Comparison of ENCODE assay signal across 21 cellular contexts in the genomic region with DNA sequence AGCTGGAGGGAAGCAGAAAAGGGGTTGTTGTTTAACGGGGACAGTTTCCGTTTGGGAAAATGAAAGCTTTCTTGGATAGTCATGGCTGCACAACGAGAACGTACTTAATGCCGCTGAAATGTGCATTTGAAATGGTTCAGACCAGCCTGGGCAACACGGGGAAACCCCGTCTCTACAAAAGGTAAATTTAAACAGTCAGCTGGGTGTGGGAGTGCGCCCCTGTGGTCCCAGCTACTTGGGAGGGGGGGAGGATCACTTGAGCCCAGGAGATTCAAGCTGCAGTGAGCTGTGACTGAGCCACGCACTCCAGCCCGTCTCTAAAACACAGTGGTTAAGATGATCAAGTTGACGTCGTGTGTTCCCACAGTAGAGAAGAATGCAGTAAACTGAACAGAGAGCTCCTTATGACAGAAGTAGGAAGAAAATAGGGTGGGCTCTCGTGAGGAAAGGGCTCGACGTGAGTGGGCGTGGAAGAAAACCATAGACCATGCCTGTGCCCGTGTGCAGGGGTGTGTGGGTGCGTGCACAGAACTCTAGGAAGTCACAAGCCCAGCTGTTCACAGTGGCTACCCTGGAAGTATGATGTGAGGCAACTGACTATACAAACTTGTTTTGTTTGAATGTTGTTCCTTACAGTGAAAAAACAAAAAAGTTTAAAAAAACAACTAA. TPM values are rescaled to one million over a fixed set of nuclear protein-coding genes. Genes with fewer than 3 reads are reported as not detected.
DNase-seq lines count a peak whose midpoint lies in the region; ATAC-seq and TF ChIP-seq lines count a peak whose summit lies in the region.
"Had no signal": no experiment of that assay in that cellular context is flagged by ENCODE, and none has a peak within 500 bp of the region (broad histone marks: within the 10 kb centered on the region; RNA-seq: fewer than 3 reads in every experiment).

No MANE protein-coding gene starts in this region.

- H3K36me3 ChIP-seq in A673 (ENCODE audit: insufficient read depth, low read length, poor library complexity, severe bottlenecking) (peaks cover 27% of the 10 kb centered on the region), endodermal cell (ENCODE audit: control insufficient read depth, insufficient read depth, low read length) (peaks cover 43% of the 10 kb centered on the region)
- H3K36me3 ChIP-seq in CD8-positive, alpha-beta memory T cell (ENCODE audit: insufficient read depth, low read length): no peaks in the 10 kb centered on the region

- peaks cover 6 to 32% (median 25%) of the 10 kb centered on the region in 3 donors for H3K4me1 Mint-ChIP-seq in CD8-positive, alpha-beta memory T cell
- H3K4me1 Mint-ChIP-seq in T-cell (peaks cover 0 to 7% (median 1%) of the 10 kb centered on the region in 3 donors), endodermal cell (peaks cover 7% of the 10 kb centered on the region)
- H3K4me1 Mint-ChIP-seq in naive thymus-derived CD8-positive, alpha-beta T cell: peaks cover 0 to 9% (median 5%) of the 10 kb centered on the region in 4 donors
- H3K4me1 Mint-ChIP-seq in activated T-helper 1 cell treated with anti-CD3 and anti-CD28 coated beads, Interleukin-12 subunit alpha, Interleukin-12 subunit beta, Interleukin-2, Interleukin-4 antibody, amounts not matched to agents 30 ng/mL and 10 ng/mL and 1 ng/mL, durations not matched to agents 14 hours and 24 hours and 36 hours (ENCODE audit: low read depth): no peaks in the 10 kb centered on the region

- TF ChIP-seq CTCF in A673 (conservative IDR thresholded peaks at IDR 0.05; ENCODE audit: low read depth, low read length): no peak
- TF ChIP-seq CTCF in endodermal cell (conservative IDR thresholded peaks at IDR 0.05): no peak

- peak overlapping the region in 7 of 8 donors; percentile 36 to 78 (median 70) for H3K27ac Mint-ChIP-seq in CD8-positive, alpha-beta memory T cell
- peak overlapping the region; percentile 66 to 80 for H3K27ac Mint-ChIP-seq in T-cell
- peak overlapping the region in 8 of 10 donors; percentile 29 to 81 (median 65) for H3K27ac Mint-ChIP-seq in naive thymus-derived CD8-positive, alpha-beta T cell
- no peak overlapping the region for H3K27ac Mint-ChIP-seq in endodermal cell
- no peak overlapping the region for H3K27ac Mint-ChIP-seq in activated T-helper 1 cell treated with anti-CD3 and anti-CD28 coated beads, Interleukin-12 subunit alpha, Interleukin-12 subunit beta, Interleukin-2, Interleukin-4 antibody, amounts not matched to agents 30 ng/mL and 10 ng/mL and 1 ng/mL, durations not matched to agents 14 hours and 24 hours and 36 hours

- 85 to 89% methylated on average over 18 of the region's 18 CpGs for WGBS in endodermal cell (ENCODE audit: insufficient coverage in 1 of 2, insufficient read length in 1 of 2), 2 experiments

- H3K27ac ChIP-seq in A673 (ENCODE audit: low read depth, low read length, poor library complexity, severe bottlenecking) (peak overlapping the region; percentile 6), endodermal cell (ENCODE audit: low read depth, low read length) (no peak overlapping the region)
- no peak overlapping the region for H3K27ac ChIP-seq in CD8-positive, alpha-beta memory T cell (ENCODE audit: low read depth, low read length)
- H3K27ac ChIP-seq: adrenal gland, epithelial cell of prostate, GM23248, hepatocyte, neutrophil, vagina had no signal

- H3K9me3 Mint-ChIP-seq in CD8-positive, alpha-beta memory T cell: no peaks in the 10 kb centered on the region
- H3K9me3 Mint-ChIP-seq in T-cell (no peaks in the 10 kb centered on the region), endodermal cell (no peaks in the 10 kb centered on the region)
- H3K9me3 Mint-ChIP-seq in naive thymus-derived CD8-positive, alpha-beta T cell: no peaks in the 10 kb centered on the region
- no peaks in the 10 kb centered on the region for H3K9me3 Mint-ChIP-seq in activated T-helper 1 cell treated with anti-CD3 and anti-CD28 coated beads, Interleukin-12 subunit alpha, Interleukin-12 subunit beta, Interleukin-2, Interleukin-4 antibody, amounts not matched to agents 30 ng/mL and 10 ng/mL and 1 ng/mL, durations not matched to agents 14 hours and 24 hours and 36 hours

- peaks cover 4 to 40% (median 6%) of the 10 kb centered on the region in 3 donors for H3K36me3 Mint-ChIP-seq in CD8-positive, alpha-beta memory T cell
- H3K36me3 Mint-ChIP-seq in T-cell: peaks cover 15% of the 10 kb centered on the region
- peaks cover 0 to 30% (median 4%) of the 10 kb centered on the region in 3 donors for H3K36me3 Mint-ChIP-seq in naive thymus-derived CD8-positive, alpha-beta T cell
- peaks cover 44% of the 10 kb centered on the region for H3K36me3 Mint-ChIP-seq in endodermal cell (ENCODE audit: low read depth)
- H3K36me3 Mint-ChIP-seq in activated T-helper 1 cell treated with anti-CD3 and anti-CD28 coated beads, Interleukin-12 subunit alpha, Interleukin-12 subunit beta, Interleukin-2, Interleukin-4 antibody, amounts not matched to agents 30 ng/mL and 10 ng/mL and 1 ng/mL, durations not matched to agents 14 hours and 24 hours and 36 hours (ENCODE audit: low read depth): peaks cover 13% of the 10 kb centered on the region

- ATAC-seq in T-cell (replicated peaks in 1 of 4): no peak
- no peak for ATAC-seq in naive thymus-derived CD8-positive, alpha-beta T cell
- ATAC-seq: mucosa of descending colon had no signal

- no TSS peak for BruUV-seq in A673 (replicated peaks; lab: Mats Ljungman, UMichigan)

- H3K4me3 Mint-ChIP-seq in CD8-positive, alpha-beta memory T cell: peak overlapping the region; percentile 36 to 79 (median 48)
- H3K4me3 Mint-ChIP-seq in T-cell: no peak overlapping the region
- H3K4me3 Mint-ChIP-seq in naive thymus-derived CD8-positive, alpha-beta T cell: peak overlapping the region in 2 of 10 donors; percentile 21 to 31
- no peak overlapping the region for H3K4me3 Mint-ChIP-seq in endodermal cell
- H3K4me3 Mint-ChIP-seq in activated T-helper 1 cell treated with anti-CD3 and anti-CD28 coated beads, Interleukin-12 subunit alpha, Interleukin-12 subunit beta, Interleukin-2, Interleukin-4 antibody, amounts not matched to agents 30 ng/mL and 10 ng/mL and 1 ng/mL, durations not matched to agents 14 hours and 24 hours and 36 hours: no peak overlapping the region

- DNase-seq in A673 (ENCODE audit: low spot score) (no peak), T-cell (no peak), foreskin melanocyte (no peak), endodermal cell (no peak)
- DNase-seq in CD8-positive, alpha-beta memory T cell: no peak
- no peak for DNase-seq in naive thymus-derived CD8-positive, alpha-beta T cell
- no peak for DNase-seq in stimulated activated CD8-positive, alpha-beta memory T cell treated with anti-CD3 and anti-CD28 coated beads, Interleukin-4, amount 100 ng/mL, for 48 hours
- no peak for DNase-seq in activated T-helper 1 cell treated with anti-CD3 and anti-CD28 coated beads, Interleukin-12 subunit alpha, Interleukin-12 subunit beta, Interleukin-2, Interleukin-4 antibody, amounts not matched to agents 30 ng/mL and 10 ng/mL and 1 ng/mL, durations not matched to agents 14 hours and 24 hours and 36 hours (ENCODE audit: low spot score)
- DNase-seq: activated effector memory CD4-positive, alpha-beta T cell treated with Interleukin-2 at 50 U/mL for 16 hours; adrenal gland; COR-L47; GM23248; mucosa of descending colon; NCI-H69 had no signal

- H3K4me3 ChIP-seq in A673 (ENCODE audit: low read depth, low read length, poor library complexity, severe bottlenecking) (no peak overlapping the region), endodermal cell (ENCODE audit: low read length) (no peak overlapping the region)
- no peak overlapping the region for H3K4me3 ChIP-seq in CD8-positive, alpha-beta memory T cell (ENCODE audit: low read length)
- H3K4me3 ChIP-seq: adrenal gland, GM23248, hepatocyte, mucosa of descending colon, vagina had no signal

- no peak overlapping the region for H3K9ac ChIP-seq in endodermal cell (ENCODE audit: extremely low read depth, low read length, poor library complexity, severe bottlenecking)
- H3K9ac ChIP-seq: GM23248 had no signal

- intact Hi-C loops in A673 (cut with micrococcal nuclease; ENCODE audit: unreplicated experiment): no loop called here
- intact Hi-C loops in activated T-helper 1 cell treated with anti-CD3 and anti-CD28 coated beads, Interleukin-12 subunit alpha, Interleukin-12 subunit beta, Interleukin-2, Interleukin-4 antibody, amounts not matched to agents 30 ng/mL and 10 ng/mL and 1 ng/mL, durations not matched to agents 14 hours and 24 hours and 36 hours (cut with micrococcal nuclease): no loop called here

- CTCF ChIA-PET in A673 (lab: Charles Lee): no interaction called here
- CTCF ChIA-PET in CD8-positive, alpha-beta memory T cell (lab: Charles Lee): interaction anchor here (1.0 to 3.5 kb wide), 4 partner anchors 9 to 37 kb away, joined by 3 to 16 read pairs (median 3); no protein-coding TSS in a partner anchor
- CTCF ChIA-PET in T-cell (lab: Charles Lee): no interaction called here

- H3K27me3 ChIP-seq in A673 (replicated peaks; ENCODE audit: insufficient read depth, low read depth, low read length, poor library complexity): no peaks in the 10 kb centered on the region
- no peaks in the 10 kb centered on the region for H3K27me3 ChIP-seq in CD8-positive, alpha-beta memory T cell (ENCODE audit: insufficient read depth, low read length, poor library complexity, severe bottlenecking)
- H3K27me3 ChIP-seq in endodermal cell (ENCODE audit: control insufficient read depth, insufficient read depth, low read length, poor library complexity, severe bottlenecking): no peaks in the 10 kb centered on the region
- H3K27me3 ChIP-seq: adrenal gland, hepatocyte, vagina had no signal

- H3K9me3 ChIP-seq in A673 (ENCODE audit: low read depth, low read length, poor library complexity, severe bottlenecking) (no peaks in the 10 kb centered on the region), endodermal cell (ENCODE audit: control insufficient read depth, low read length) (no peaks in the 10 kb centered on the region)
- H3K9me3 ChIP-seq in CD8-positive, alpha-beta memory T cell (ENCODE audit: low read length): no peaks in the 10 kb centered on the region
- H3K9me3 ChIP-seq: adrenal gland, mucosa of descending colon, neutrophil, vagina had no signal

- POLR2A ChIA-PET in A673 (lab: Charles Lee; ENCODE audit: low non-redundant PET) (no interaction called here), T-cell (lab: Charles Lee) (interaction anchor here (0.5 to 0.6 kb wide), 2 partner anchors 13 to 37 kb away, joined by 3 read pairs; no protein-coding TSS in a partner anchor)
- POLR2A ChIA-PET in CD8-positive, alpha-beta memory T cell (lab: Charles Lee): interaction anchor here (0.9 kb wide), 1 partner anchor 27 kb away, joined by 4 read pairs; no protein-coding TSS in a partner anchor
- POLR2A ChIA-PET in naive thymus-derived CD8-positive, alpha-beta T cell (lab: Charles Lee): interaction anchor here (1.0 to 1.7 kb wide), 2 partner anchors 11 to 27 kb away, joined by 3 to 9 read pairs; a partner anchor contains a TSS

- H3K27me3 Mint-ChIP-seq in CD8-positive, alpha-beta memory T cell: no peaks in the 10 kb centered on the region
- H3K27me3 Mint-ChIP-seq in T-cell (no peaks in the 10 kb centered on the region), endodermal cell (ENCODE audit: insufficient read depth) (peaks cover 4% of the 10 kb centered on the region)
- no peaks in the 10 kb centered on the region for H3K27me3 Mint-ChIP-seq in naive thymus-derived CD8-positive, alpha-beta T cell
- H3K27me3 Mint-ChIP-seq in activated T-helper 1 cell treated with anti-CD3 and anti-CD28 coated beads, Interleukin-12 subunit alpha, Interleukin-12 subunit beta, Interleukin-2, Interleukin-4 antibody, amounts not matched to agents 30 ng/mL and 10 ng/mL and 1 ng/mL, durations not matched to agents 14 hours and 24 hours and 36 hours (ENCODE audit: insufficient read depth): no peaks in the 10 kb centered on the region

- H3K4me1 ChIP-seq in A673 (ENCODE audit: insufficient read depth, low read length, poor library complexity, severe bottlenecking) (no peaks in the 10 kb centered on the region), endodermal cell (ENCODE audit: control insufficient read depth, insufficient read depth, low read length) (peaks cover 5% of the 10 kb centered on the region)
- peaks cover under 1% of the 10 kb centered on the region for H3K4me1 ChIP-seq in CD8-positive, alpha-beta memory T cell (ENCODE audit: insufficient read depth, low read length)

RNA-seq across cellular contexts. Expression of a gene that starts 4.1 kb away (rescaled TPM):
- total RNA-seq in A673 (2021): 16.0 and 22.3 TPM in 2 replicates
- total RNA-seq in CD8-positive, alpha-beta memory T cell: 10 to 100 TPM; 34.6 to 39.8 TPM
- polyA plus RNA-seq in CD8-positive, alpha-beta memory T cell: 22.9 TPM
- total RNA-seq in T-cell: 10 to 100 TPM in 4 of 5 donors, 1 to 10 TPM in 1; 9.4 to 30.3 (median 26.9) TPM
- 10 to 100 TPM; 17.1 to 23.7 TPM for total RNA-seq in naive thymus-derived CD8-positive, alpha-beta T cell
- 10 to 100 TPM; 17.4 to 21.4 (median 18.2) TPM for polyA plus RNA-seq in naive thymus-derived CD8-positive, alpha-beta T cell
- 10 to 100 TPM; 81.0 to 83.9 TPM for total RNA-seq in endodermal cell
- 25.6 TPM for polyA plus RNA-seq in endodermal cell (2013, experiment 1 of 2)
- 26.4 TPM for polyA plus RNA-seq in endodermal cell (2013, experiment 2 of 2)
- total RNA-seq in activated T-helper 1 cell treated with anti-CD3 and anti-CD28 coated beads, Interleukin-12 subunit alpha, Interleukin-12 subunit beta, Interleukin-2, Interleukin-4 antibody, amounts not matched to agents 30 ng/mL and 10 ng/mL and 1 ng/mL, durations not matched to agents 14 hours and 24 hours and 36 hours: 45.4 and 51.8 TPM in 2 replicates

RNA-seq across cellular contexts. Expression of a gene that starts 11.2 kb away (rescaled TPM):
- 96.3 and 101 TPM in 2 replicates for total RNA-seq in A673 (2021)
- 10 to 100 TPM; 74.7 to 76.3 TPM for total RNA-seq in CD8-positive, alpha-beta memory T cell
- polyA plus RNA-seq in CD8-positive, alpha-beta memory T cell: 103 TPM
- 10 to 100 TPM; 17.6 to 31.7 (median 27.2) TPM for total RNA-seq in T-cell
- 10 to 100 TPM; 28.3 to 29.2 TPM for total RNA-seq in naive thymus-derived CD8-positive, alpha-beta T cell
- 100 to 1,000 TPM; 103 to 110 (median 104) TPM for polyA plus RNA-seq in naive thymus-derived CD8-positive, alpha-beta T cell
- 100 to 1,000 TPM in 1 of 2 donors, 10 to 100 TPM in 1; 92.3 to 102 TPM for total RNA-seq in endodermal cell
- polyA plus RNA-seq in endodermal cell (2013, experiment 1 of 2): 91.8 TPM
- polyA plus RNA-seq in endodermal cell (2013, experiment 2 of 2): 91.2 TPM
- 69.3 and 69.6 TPM in 2 replicates for total RNA-seq in activated T-helper 1 cell treated with anti-CD3 and anti-CD28 coated beads, Interleukin-12 subunit alpha, Interleukin-12 subunit beta, Interleukin-2, Interleukin-4 antibody, amounts not matched to agents 30 ng/mL and 10 ng/mL and 1 ng/mL, durations not matched to agents 14 hours and 24 hours and 36 hours

RNA-seq across cellular contexts. Expression of a gene that starts 14.7 kb away (rescaled TPM):
- total RNA-seq in A673 (2021): not detected in 2 replicates
- total RNA-seq in CD8-positive, alpha-beta memory T cell: not detected
- not detected for polyA plus RNA-seq in CD8-positive, alpha-beta memory T cell
- total RNA-seq in T-cell: not detected
- total RNA-seq in naive thymus-derived CD8-positive, alpha-beta T cell: not detected
- polyA plus RNA-seq in naive thymus-derived CD8-positive, alpha-beta T cell: under 1 TPM in 1 of 3 donors, not detected in 2; 0.36 TPM
- total RNA-seq in endodermal cell: not detected
- polyA plus RNA-seq in endodermal cell (2013, experiment 1 of 2): not detected
- polyA plus RNA-seq in endodermal cell (2013, experiment 2 of 2): not detected
- not detected in 2 replicates for total RNA-seq in activated T-helper 1 cell treated with anti-CD3 and anti-CD28 coated beads, Interleukin-12 subunit alpha, Interleukin-12 subunit beta, Interleukin-2, Interleukin-4 antibody, amounts not matched to agents 30 ng/mL and 10 ng/mL and 1 ng/mL, durations not matched to agents 14 hours and 24 hours and 36 hours
- total RNA-seq: Daoy, fibroblast of villous mesenchyme, GM23248, lower leg skin, vagina had no signal
- polyA plus RNA-seq: GM23248 had no signal

RNA-seq across cellular contexts. Expression of a gene that starts 17.2 kb away (rescaled TPM):
- 0.92 and 2.1 TPM in 2 replicates for total RNA-seq in A673 (2021)
- 1 to 10 TPM; 6.4 to 6.7 TPM for total RNA-seq in CD8-positive, alpha-beta memory T cell
- polyA plus RNA-seq in CD8-positive, alpha-beta memory T cell: 16.8 TPM
- 10 to 100 TPM in 3 of 5 donors, 1 to 10 TPM in 2; 4.3 to 20.0 (median 14.5) TPM for total RNA-seq in T-cell
- 10 to 100 TPM; 11.3 to 11.9 TPM for total RNA-seq in naive thymus-derived CD8-positive, alpha-beta T cell
- polyA plus RNA-seq in naive thymus-derived CD8-positive, alpha-beta T cell: 10 to 100 TPM; 10.9 to 15.6 (median 11.9) TPM
- total RNA-seq in endodermal cell: 10 to 100 TPM in 1 of 2 donors, 1 to 10 TPM in 1; 9.7 to 11.1 TPM
- polyA plus RNA-seq in endodermal cell (2013, experiment 1 of 2): 5.4 TPM
- polyA plus RNA-seq in endodermal cell (2013, experiment 2 of 2): 5.5 TPM
- 6.6 and 7.5 TPM in 2 replicates for total RNA-seq in activated T-helper 1 cell treated with anti-CD3 and anti-CD28 coated beads, Interleukin-12 subunit alpha, Interleukin-12 subunit beta, Interleukin-2, Interleukin-4 antibody, amounts not matched to agents 30 ng/mL and 10 ng/mL and 1 ng/mL, durations not matched to agents 14 hours and 24 hours and 36 hours

RNA-seq across cellular contexts. Expression of a gene that starts 25.2 kb away (rescaled TPM):
- total RNA-seq in A673 (2021) (0.57 TPM in 1 of 2 replicates, not detected in the other), T-cell (1 to 10 TPM in 4 of 5 donors, under 1 TPM in 1; 0.68 to 5.1 (median 3.6) TPM), endodermal cell (1 to 10 TPM in 1 of 2 donors, under 1 TPM in 1; 0.75 to 1.3 TPM)
- total RNA-seq in CD8-positive, alpha-beta memory T cell: 1 to 10 TPM in 1 of 2 experiments, under 1 TPM in 1; 0.92 to 1.3 TPM
- polyA plus RNA-seq in CD8-positive, alpha-beta memory T cell: 0.83 TPM
- total RNA-seq in naive thymus-derived CD8-positive, alpha-beta T cell: 1 to 10 TPM; 5.9 to 6.9 TPM
- under 1 TPM; 0.22 to 0.44 (median 0.26) TPM for polyA plus RNA-seq in naive thymus-derived CD8-positive, alpha-beta T cell
- 1.5 TPM for polyA plus RNA-seq in endodermal cell (2013, experiment 1 of 2)
- 1.4 TPM for polyA plus RNA-seq in endodermal cell (2013, experiment 2 of 2)
- not detected in 2 replicates for total RNA-seq in activated T-helper 1 cell treated with anti-CD3 and anti-CD28 coated beads, Interleukin-12 subunit alpha, Interleukin-12 subunit beta, Interleukin-2, Interleukin-4 antibody, amounts not matched to agents 30 ng/mL and 10 ng/mL and 1 ng/mL, durations not matched to agents 14 hours and 24 hours and 36 hours
- total RNA-seq: Daoy, fibroblast of villous mesenchyme, lower leg skin had no signal
- polyA plus RNA-seq: GM23248 had no signal

Comparison
In these comparisons a context has a peak if more than half of its experiments do, and no peak if none do; other contexts are left out.
1. H3K27ac Mint-ChIP-seq: peak in CD8-positive, alpha-beta memory T cell (7 of 8), T-cell (2 of 2) and naive thymus-derived CD8-positive, alpha-beta T cell (8 of 10); none in endodermal cell (single experiment) and activated T-helper 1 cell treated with anti-CD3 and anti-CD28 coated beads, Interleukin-12 subunit alpha, Interleukin-12 subunit beta, Interleukin-2, Interleukin-4 antibody, amounts not matched to agents 30 ng/mL and 10 ng/mL and 1 ng/mL, durations not matched to agents 14 hours and 24 hours and 36 hours (single experiment).
2. H3K4me3 Mint-ChIP-seq: peak in CD8-positive, alpha-beta memory T cell (7 of 7); none in T-cell (0 of 3), endodermal cell (single experiment) and activated T-helper 1 cell treated with anti-CD3 and anti-CD28 coated beads, Interleukin-12 subunit alpha, Interleukin-12 subunit beta, Interleukin-2, Interleukin-4 antibody, amounts not matched to agents 30 ng/mL and 10 ng/mL and 1 ng/mL, durations not matched to agents 14 hours and 24 hours and 36 hours (single experiment).